In genomic region chr6:34536251-34536958, GRCh38 we compare ENCODE assay signal across 17 cellular contexts. TPM values are rescaled to one million over a fixed set of nuclear protein-coding genes. Genes with fewer than 3 reads are reported as not detected.
DNase-seq lines count a peak whose midpoint lies in the region; ATAC-seq lines count a peak whose summit lies in the region.
"Had no signal": no experiment of that assay in that cellular context is flagged by ENCODE, and none has a peak within 500 bp of the region (broad histone marks: within the 10 kb centered on the region; RNA-seq: fewer than 3 reads in every experiment).

No MANE protein-coding gene starts in this region.

- no peaks in the 10 kb centered on the region for H3K4me1 Mint-ChIP-seq in activated T-helper 1 cell treated with anti-CD3 and anti-CD28 coated beads, Interleukin-12 subunit alpha, Interleukin-12 subunit beta, Interleukin-2, Interleukin-4 antibody, amounts not matched to agents 30 ng/mL and 10 ng/mL and 1 ng/mL, durations not matched to agents 14 hours and 24 hours and 36 hours (ENCODE audit: low read depth)
- H3K4me1 Mint-ChIP-seq: memory B cell; stimulated activated memory B cell treated with anti-CD40 and anti-IgM and Interleukin-4, amounts not matched to agents 10 μg/mL and 1 μg/mL and 100 μg/mL, for 72 hours had no signal

- H3K27ac Mint-ChIP-seq in activated T-helper 1 cell treated with anti-CD3 and anti-CD28 coated beads, Interleukin-12 subunit alpha, Interleukin-12 subunit beta, Interleukin-2, Interleukin-4 antibody, amounts not matched to agents 30 ng/mL and 10 ng/mL and 1 ng/mL, durations not matched to agents 14 hours and 24 hours and 36 hours = no peak overlapping the region
- H3K27ac Mint-ChIP-seq: activated CD4-positive, alpha-beta memory T cell treated with anti-CD3 and anti-CD28 coated beads for 36 hours; memory B cell; stimulated activated memory B cell treated with anti-CD40 and anti-IgM and Interleukin-4, amounts not matched to agents 10 μg/mL and 1 μg/mL and 100 μg/mL, for 72 hours had no signal

- H3K27me3 Mint-ChIP-seq in activated T-helper 1 cell treated with anti-CD3 and anti-CD28 coated beads, Interleukin-12 subunit alpha, Interleukin-12 subunit beta, Interleukin-2, Interleukin-4 antibody, amounts not matched to agents 30 ng/mL and 10 ng/mL and 1 ng/mL, durations not matched to agents 14 hours and 24 hours and 36 hours (ENCODE audit: insufficient read depth) = no peaks in the 10 kb centered on the region
- H3K27me3 Mint-ChIP-seq: activated CD4-positive, alpha-beta memory T cell treated with anti-CD3 and anti-CD28 coated beads for 36 hours; memory B cell; stimulated activated memory B cell treated with anti-CD40 and anti-IgM and Interleukin-4, amounts not matched to agents 10 μg/mL and 1 μg/mL and 100 μg/mL, for 72 hours had no signal

- no peaks in the 10 kb centered on the region for H3K9me3 ChIP-seq in MG63
- H3K9me3 ChIP-seq: SJSA1, upper lobe of right lung had no signal

- H3K4me3 Mint-ChIP-seq in activated T-helper 1 cell treated with anti-CD3 and anti-CD28 coated beads, Interleukin-12 subunit alpha, Interleukin-12 subunit beta, Interleukin-2, Interleukin-4 antibody, amounts not matched to agents 30 ng/mL and 10 ng/mL and 1 ng/mL, durations not matched to agents 14 hours and 24 hours and 36 hours = no peak overlapping the region
- H3K4me3 Mint-ChIP-seq: activated CD4-positive, alpha-beta memory T cell treated with anti-CD3 and anti-CD28 coated beads for 36 hours; memory B cell; stimulated activated memory B cell treated with anti-CD40 and anti-IgM and Interleukin-4, amounts not matched to agents 10 μg/mL and 1 μg/mL and 100 μg/mL, for 72 hours had no signal

- H3K36me3 ChIP-seq in MG63 = no peaks in the 10 kb centered on the region
- H3K36me3 ChIP-seq: SJSA1, upper lobe of right lung had no signal

- H3K27me3 ChIP-seq in MG63 = no peaks in the 10 kb centered on the region
- H3K27me3 ChIP-seq: SJSA1, upper lobe of right lung had no signal

- no peaks in the 10 kb centered on the region for H3K36me3 Mint-ChIP-seq in activated T-helper 1 cell treated with anti-CD3 and anti-CD28 coated beads, Interleukin-12 subunit alpha, Interleukin-12 subunit beta, Interleukin-2, Interleukin-4 antibody, amounts not matched to agents 30 ng/mL and 10 ng/mL and 1 ng/mL, durations not matched to agents 14 hours and 24 hours and 36 hours (ENCODE audit: low read depth)
- H3K36me3 Mint-ChIP-seq: activated CD4-positive, alpha-beta memory T cell treated with anti-CD3 and anti-CD28 coated beads for 36 hours; memory B cell; stimulated activated memory B cell treated with anti-CD40 and anti-IgM and Interleukin-4, amounts not matched to agents 10 μg/mL and 1 μg/mL and 100 μg/mL, for 72 hours had no signal

- no peak overlapping the region for H3K4me3 ChIP-seq in MG63
- H3K4me3 ChIP-seq: SJSA1, upper lobe of right lung had no signal

- DNase-seq in COR-L47 (lab: John Stamatoyannopoulos, UW) = peak; percentile 96
- DNase-seq in MG63 = peak; percentile 62
- DNase-seq in NCI-H774 (lab: John Stamatoyannopoulos, UW) = peak; percentile 14
- DNase-seq in midbrain (lab: John Stamatoyannopoulos, UW) = peak; percentile 12
- no peak for DNase-seq in activated T-helper 1 cell treated with anti-CD3 and anti-CD28 coated beads, Interleukin-12 subunit alpha, Interleukin-12 subunit beta, Interleukin-2, Interleukin-4 antibody, amounts not matched to agents 30 ng/mL and 10 ng/mL and 1 ng/mL, durations not matched to agents 14 hours and 24 hours and 36 hours (ENCODE audit: low spot score)
- DNase-seq in GM19240 (ENCODE audit: insufficient read length, low spot score) = no peak
- DNase-seq in stimulated activated naive CD8-positive, alpha-beta T cell treated with anti-CD3 and anti-CD28 coated beads, Interleukin-15, Interleukin-2, amounts not matched to agents 100 U/mL and 50 U/mL, for 24 hours = no peak
- no peak for DNase-seq in SKM-1 treated with dmso at 0.1 percent for 144 hours (lab: John Stamatoyannopoulos, UW; ENCODE audit: unreplicated experiment)
- DNase-seq: activated CD4-positive, alpha-beta memory T cell treated with anti-CD3 and anti-CD28 coated beads for 36 hours; glutamatergic neuron; GOT3; NCI-H1048; upper lobe of right lung had no signal

- intact Hi-C loops in activated T-helper 1 cell treated with anti-CD3 and anti-CD28 coated beads, Interleukin-12 subunit alpha, Interleukin-12 subunit beta, Interleukin-2, Interleukin-4 antibody, amounts not matched to agents 30 ng/mL and 10 ng/mL and 1 ng/mL, durations not matched to agents 14 hours and 24 hours and 36 hours (cut with micrococcal nuclease) = no loop called here

- ATAC-seq in stimulated activated naive CD8-positive, alpha-beta T cell treated with anti-CD3 and anti-CD28 coated beads, Interleukin-15, Interleukin-2, amounts not matched to agents 100 U/mL and 50 U/mL, for 24 hours = no peak
- ATAC-seq: stimulated activated memory B cell treated with anti-CD40 and anti-IgM and Interleukin-4, amounts not matched to agents 10 μg/mL and 1 μg/mL and 100 μg/mL, for 72 hours; upper lobe of right lung had no signal

- H3K9me3 Mint-ChIP-seq in activated T-helper 1 cell treated with anti-CD3 and anti-CD28 coated beads, Interleukin-12 subunit alpha, Interleukin-12 subunit beta, Interleukin-2, Interleukin-4 antibody, amounts not matched to agents 30 ng/mL and 10 ng/mL and 1 ng/mL, durations not matched to agents 14 hours and 24 hours and 36 hours = no peaks in the 10 kb centered on the region
- H3K9me3 Mint-ChIP-seq: activated CD4-positive, alpha-beta memory T cell treated with anti-CD3 and anti-CD28 coated beads for 36 hours; memory B cell; stimulated activated memory B cell treated with anti-CD40 and anti-IgM and Interleukin-4, amounts not matched to agents 10 μg/mL and 1 μg/mL and 100 μg/mL, for 72 hours had no signal

RNA-seq across cellular contexts. Expression of gene SPDEF, which starts 19.7 kb away (rescaled TPM):
- not detected in 2 replicates for total RNA-seq in MG63 (2014; rRNA removed; shearing (Covaris generic); ENCODE audit: low replicate concordance)
- total RNA-seq in activated T-helper 1 cell treated with anti-CD3 and anti-CD28 coated beads, Interleukin-12 subunit alpha, Interleukin-12 subunit beta, Interleukin-2, Interleukin-4 antibody, amounts not matched to agents 30 ng/mL and 10 ng/mL and 1 ng/mL, durations not matched to agents 14 hours and 24 hours and 36 hours = not detected in 2 replicates
- total RNA-seq: epithelial cell of proximal tubule, SJSA1 had no signal

Comparison
In these comparisons a context has a peak if more than half of its experiments do, and no peak if none do; other contexts are left out.
1. DNase-seq: peak in COR-L47 (single experiment), MG63 (single experiment), NCI-H774 (single experiment) and midbrain (single experiment); none in activated T-helper 1 cell treated with anti-CD3 and anti-CD28 coated beads, Interleukin-12 subunit alpha, Interleukin-12 subunit beta, Interleukin-2, Interleukin-4 antibody, amounts not matched to agents 30 ng/mL and 10 ng/mL and 1 ng/mL, durations not matched to agents 14 hours and 24 hours and 36 hours (single experiment), GM19240 (single experiment), stimulated activated naive CD8-positive, alpha-beta T cell treated with anti-CD3 and anti-CD28 coated beads, Interleukin-15, Interleukin-2, amounts not matched to agents 100 U/mL and 50 U/mL, for 24 hours (single experiment) and SKM-1 treated with dmso at 0.1 percent for 144 hours (single experiment).